In genomic region chr10:26468291-26468690, GRCh38 we compare ENCODE assay signal across 14 cellular contexts. TPM values are rescaled to one million over a fixed set of nuclear protein-coding genes. Genes with fewer than 3 reads are reported as not detected.
DNase-seq lines count a peak whose midpoint lies in the region; ATAC-seq and TF ChIP-seq lines count a peak whose summit lies in the region.
"Had no signal": no experiment of that assay in that cellular context is flagged by ENCODE, and none has a peak within 500 bp of the region (broad histone marks: within the 10 kb centered on the region; RNA-seq: fewer than 3 reads in every experiment).

No MANE protein-coding gene starts in this region.

- ATAC-seq in GM18867 (IDR thresholded peaks at IDR 0.05; ENCODE audit: unreplicated experiment) = no peak
- ATAC-seq: left ventricle myocardium superior had no signal

- H3K27me3 ChIP-seq in kidney epithelial cell (ENCODE audit: control insufficient read depth, insufficient read depth, low read length) = no peaks in the 10 kb centered on the region
- H3K27me3 ChIP-seq: colonic mucosa had no signal

- TF ChIP-seq CTCF in OCI-LY7 (conservative IDR thresholded peaks at IDR 0.05; ENCODE audit: low read length) = no peak
- TF ChIP-seq CTCF in kidney epithelial cell (IDR thresholded peaks at IDR 0.05; ENCODE audit: insufficient read depth, low read length, poor library complexity, severe bottlenecking) = no peak

- H3K4me3 ChIP-seq in OCI-LY7 (ENCODE audit: low read depth, low read length, poor library complexity, severe bottlenecking) = no peak overlapping the region
- no peak overlapping the region for H3K4me3 ChIP-seq in kidney epithelial cell (ENCODE audit: low read depth, low read length)
- H3K4me3 ChIP-seq: colonic mucosa had no signal

- no TSS peak for BruUV-seq in OCI-LY7 (replicated peaks; lab: Mats Ljungman, UMichigan)

- H3K9me2 ChIP-seq in OCI-LY7 (ENCODE audit: insufficient read depth, low read length) = no peaks in the 10 kb centered on the region

- intact Hi-C loops in OCI-LY7 (cut with micrococcal nuclease; ENCODE audit: unreplicated experiment) = no loop called here

- DNase-seq in A172 (ENCODE audit: low spot score) = peak; percentile 64
- DNase-seq in EL = peak; percentile 86
- DNase-seq in OCI-LY7 (ENCODE audit: low spot score) = no peak
- peak; percentile 48 for DNase-seq in kidney epithelial cell (ENCODE audit: low read depth)
- no peak for DNase-seq in DMS79 (lab: John Stamatoyannopoulos, UW)
- no peak for DNase-seq in medulla oblongata (ENCODE audit: extremely low spot score)
- no peak for DNase-seq in NCI-H2171 (lab: John Stamatoyannopoulos, UW)
- DNase-seq: C1 segment of cervical spinal cord, colonic mucosa, foreskin fibroblast, left ventricle myocardium superior, NCI-H2029 treated with DMSO at 0.1 percent for 48 hours, nucleus accumbens had no signal

- H2AFZ ChIP-seq in OCI-LY7 (ENCODE audit: low read length) = no peak overlapping the region

- H3K4me1 ChIP-seq in OCI-LY7 (ENCODE audit: insufficient read depth, low read length, poor library complexity, severe bottlenecking) = peaks cover 60% of the 10 kb centered on the region
- H3K4me1 ChIP-seq: colonic mucosa had no signal

- no peaks in the 10 kb centered on the region for H3K9me3 ChIP-seq in OCI-LY7 (ENCODE audit: low read length)
- H3K9me3 ChIP-seq: colonic mucosa had no signal

- CTCF ChIA-PET in OCI-LY7 (lab: Charles Lee; ENCODE audit: unreplicated experiment) = no interaction called here

- peaks cover 95% of the 10 kb centered on the region for H3K36me3 ChIP-seq in OCI-LY7 (ENCODE audit: insufficient read depth, low read length)
- no peaks in the 10 kb centered on the region for H3K36me3 ChIP-seq in kidney epithelial cell (ENCODE audit: control insufficient read depth, insufficient read depth, low read length)
- H3K36me3 ChIP-seq: colonic mucosa had no signal

- peaks cover 100% of the 10 kb centered on the region for H3K79me2 ChIP-seq in OCI-LY7 (ENCODE audit: insufficient read depth, low read depth, low read length)

- H4K20me1 ChIP-seq in OCI-LY7 (ENCODE audit: insufficient read depth, low read length) = peaks cover 23% of the 10 kb centered on the region; the same call in 1 of the 2 replicates

- H3K4me2 ChIP-seq in OCI-LY7 (ENCODE audit: low read length) = peak overlapping the region; percentile 57

- H3K27ac ChIP-seq in OCI-LY7 (ENCODE audit: low read depth, low read length, poor library complexity, severe bottlenecking) = peak overlapping the region; percentile 53
- H3K27ac ChIP-seq: colonic mucosa had no signal

- POLR2A ChIA-PET in OCI-LY7 (lab: Charles Lee) = interaction anchor here (0.6 to 4.1 kb wide), 6 partner anchors 9 to 448 kb away, joined by 3 to 30 read pairs (median 4); no protein-coding TSS in a partner anchor

RNA-seq across cellular contexts. Expression of gene APBB1IP, which starts 30.1 kb away (rescaled TPM):
- total RNA-seq in A172 (2014; rRNA removed; shearing (Covaris generic)) = not detected in 2 replicates
- 58.1 and 65.8 TPM in 2 replicates for total RNA-seq in OCI-LY7 (2014; rRNA removed; shearing (Covaris generic))
- total RNA-seq in OCI-LY7 (2022) = 167 and 196 TPM in 2 replicates
- total RNA-seq in kidney epithelial cell = 0.07 and 1.8 TPM in 2 replicates

Comparison
In these comparisons a context has a peak if more than half of its experiments do, and no peak if none do; other contexts are left out.
1. DNase-seq: peak in A172 (single experiment), EL (single experiment) and kidney epithelial cell (single experiment); none in OCI-LY7 (single experiment), DMS79 (single experiment), medulla oblongata (single experiment) and NCI-H2171 (single experiment).
2. RNA of gene APBB1IP, which starts 30.1 kb away (total RNA-seq): 58.1 to 196 TPM in OCI-LY7; 0.07 to 1.8 TPM in kidney epithelial cell and not detected in A172; every median in the first group is over 10 times any median in the second.